26 cellular contexts compared by ENCODE assay signal in the genomic region with DNA sequence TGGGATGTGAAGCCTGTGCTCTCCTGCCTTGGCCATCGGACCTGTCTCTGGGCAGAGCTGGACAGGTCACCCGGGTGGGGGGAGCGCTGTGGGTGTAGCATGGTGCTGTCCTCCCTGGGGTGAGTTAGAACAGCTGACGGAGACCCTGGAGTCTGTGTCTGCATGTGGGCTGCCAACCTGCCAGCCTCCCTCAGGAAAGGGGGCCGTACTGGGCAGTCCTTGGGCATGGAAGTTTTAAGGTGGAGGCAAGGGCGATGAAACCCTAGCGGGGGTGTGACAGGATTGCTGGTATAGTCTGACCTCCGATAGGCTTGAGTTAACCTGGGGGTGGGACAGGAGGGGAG. TPM values are rescaled to one million over a fixed set of nuclear protein-coding genes. Genes with fewer than 3 reads are reported as not detected.
DNase-seq lines count a peak whose midpoint lies in the region; ATAC-seq and TF ChIP-seq lines count a peak whose summit lies in the region.
"Had no signal": no experiment of that assay in that cellular context is flagged by ENCODE, and none has a peak within 500 bp of the region (broad histone marks: within the 10 kb centered on the region; RNA-seq: fewer than 3 reads in every experiment).

No MANE protein-coding gene starts in this region.

- peaks cover 21% of the 10 kb centered on the region for H3K36me3 Mint-ChIP-seq in endothelial cell (ENCODE audit: low read depth, unreplicated experiment)

- peaks cover 13% of the 10 kb centered on the region for H3K36me3 ChIP-seq in SK-N-MC (ENCODE audit: insufficient read depth, low read length)
- no peaks in the 10 kb centered on the region for H3K36me3 ChIP-seq in osteoblast (ENCODE audit: insufficient read depth, low read length)
- H3K36me3 ChIP-seq in tibial artery = no peaks in the 10 kb centered on the region
- H3K36me3 ChIP-seq: cardiac muscle cell had no signal

- H3K27me3 Mint-ChIP-seq in endothelial cell (ENCODE audit: unreplicated experiment) = peaks cover 15% of the 10 kb centered on the region

- H3K9me3 Mint-ChIP-seq in endothelial cell (ENCODE audit: unreplicated experiment) = no peaks in the 10 kb centered on the region
- H3K9me3 Mint-ChIP-seq: activated B cell treated with CpG ODN at 0.5 μM for 24 hours; CD4-positive, alpha-beta T cell had no signal

- no peaks in the 10 kb centered on the region for H4K20me1 ChIP-seq in osteoblast (ENCODE audit: insufficient read depth, low read length)

- intact Hi-C loops in tibial artery (cut with DNase I; ENCODE audit: low total_unique reads) = no loop called here

- H3K4me1 Mint-ChIP-seq in endothelial cell (ENCODE audit: unreplicated experiment) = peaks cover 44% of the 10 kb centered on the region

- DNase-seq in SK-N-MC (ENCODE audit: low read depth, low spot score) (no peak), endothelial cell (ENCODE audit: low spot score) (no peak), osteoblast (ENCODE audit: insufficient read length, low spot score, missing footprints) (peak; percentile 87), tibial artery (no peak), HCEC 1CT (no peak), EL (no peak)
- DNase-seq: activated B cell treated with CpG ODN at 0.5 μM for 24 hours; activated CD8-positive, alpha-beta T cell treated with anti-CD3 and anti-CD28 coated beads, Interleukin-2, amount 10 ng/mL, durations not matched to agents 7 days and 5 days; activated gamma-delta T cell treated with Interleukin-2 at 50 U/mL for 16 hours; CD4-positive, alpha-beta T cell; dermis blood vessel endothelial cell; foreskin fibroblast; H7; hippocampal formation; MM.1S; NCI-H1436 treated with DMSO at 0.1 percent for 48 hours; NCI-H526 treated with DMSO at 0.1 percent for 48 hours; nucleus accumbens; RPMI8226; stimulated activated CD4-positive, alpha-beta T cell treated with anti-CD3 and anti-CD28 coated beads, Interleukin-15, amount 100 ng/mL, for 24 hours; substantia nigra; T1000 had no signal

- H3K79me2 ChIP-seq in osteoblast (ENCODE audit: insufficient read depth, low read length) = no peaks in the 10 kb centered on the region

- no peak overlapping the region for H3K27ac Mint-ChIP-seq in endothelial cell (ENCODE audit: unreplicated experiment)
- H3K27ac Mint-ChIP-seq: activated B cell treated with CpG ODN at 0.5 μM for 24 hours; activated CD8-positive, alpha-beta T cell treated with anti-CD3 and anti-CD28 coated beads, Interleukin-2, amount 10 ng/mL, durations not matched to agents 7 days and 5 days; CD4-positive, alpha-beta T cell had no signal

- H3K9me3 ChIP-seq in SK-N-MC (ENCODE audit: low read depth, low read length) (no peaks in the 10 kb centered on the region), osteoblast (ENCODE audit: low read depth, low read length) (no peaks in the 10 kb centered on the region), tibial artery (no peaks in the 10 kb centered on the region)

- H3K4me1 ChIP-seq in osteoblast (ENCODE audit: insufficient read depth, low read length) = no peaks in the 10 kb centered on the region
- H3K4me1 ChIP-seq in tibial artery = peaks cover 0 to 29% (median 19%) of the 10 kb centered on the region in 4 donors

- H3K27ac ChIP-seq in SK-N-MC = no peak overlapping the region
- no peak overlapping the region for H3K27ac ChIP-seq in osteoblast (ENCODE audit: low read depth, low read length)
- H3K27ac ChIP-seq in tibial artery = no peak overlapping the region
- H3K27ac ChIP-seq: cardiac muscle cell, epithelial cell of prostate had no signal

- no peak for TF ChIP-seq CTCF in endothelial cell (IDR thresholded peaks at IDR 0.05; ENCODE audit: unreplicated experiment)
- TF ChIP-seq CTCF in osteoblast (IDR thresholded peaks at IDR 0.05; ENCODE audit: extremely low read depth, low read depth, low read length) = no peak
- TF ChIP-seq CTCF in tibial artery (IDR thresholded peaks at IDR 0.05) = no peak

- no peak for ATAC-seq in HG02884 (IDR thresholded peaks at IDR 0.05; ENCODE audit: unreplicated experiment)
- ATAC-seq: activated CD8-positive, alpha-beta T cell treated with anti-CD3 and anti-CD28 coated beads, Interleukin-2, amount 10 ng/mL, durations not matched to agents 7 days and 5 days had no signal

- peak overlapping the region; percentile 92 for H3K4me3 Mint-ChIP-seq in endothelial cell (ENCODE audit: unreplicated experiment)
- H3K4me3 Mint-ChIP-seq: activated B cell treated with CpG ODN at 0.5 μM for 24 hours; activated CD8-positive, alpha-beta T cell treated with anti-CD3 and anti-CD28 coated beads, Interleukin-2, amount 10 ng/mL, durations not matched to agents 7 days and 5 days had no signal

- peak overlapping the region; percentile 83 for H3K4me3 ChIP-seq in SK-N-MC
- H3K4me3 ChIP-seq in osteoblast (ENCODE audit: insufficient read depth, low read length) = no peak overlapping the region
- H3K4me3 ChIP-seq in tibial artery = peak overlapping the region; percentile 23 to 39
- H3K4me3 ChIP-seq: cardiac muscle cell had no signal

- H3K4me2 ChIP-seq in osteoblast (ENCODE audit: insufficient read depth, low read length) = no peak overlapping the region

- H3K27me3 ChIP-seq in osteoblast (ENCODE audit: insufficient read depth, low read length) (peaks cover 29% of the 10 kb centered on the region), tibial artery (peaks cover 9 to 94% of the 10 kb centered on the region in 2 donors)

- H3K9ac ChIP-seq in SK-N-MC (ENCODE audit: insufficient read length) = no peak overlapping the region

- no peak overlapping the region for H2AFZ ChIP-seq in osteoblast (ENCODE audit: low read length)

RNA-seq across cellular contexts. Expression of a gene that starts 2.4 kb away (rescaled TPM):
- total RNA-seq in endothelial cell (ENCODE audit: unreplicated experiment) = 149 TPM
- total RNA-seq in osteoblast = under 0.01 TPM in 2 replicates
- total RNA-seq: activated B cell treated with CpG ODN at 0.5 μM for 24 hours; CD4-positive, alpha-beta T cell; myocyte had no signal

RNA-seq across cellular contexts. Expression of a gene that starts 11.0 kb away (rescaled TPM):
- 14.2 TPM for total RNA-seq in endothelial cell (ENCODE audit: unreplicated experiment)
- 0.59 and 1.1 TPM in 2 replicates for total RNA-seq in osteoblast

RNA-seq across cellular contexts. Expression of a gene that starts 16.0 kb away (rescaled TPM):
- 123 TPM for total RNA-seq in endothelial cell (ENCODE audit: unreplicated experiment)
- 28.9 and 31.5 TPM in 2 replicates for total RNA-seq in osteoblast

RNA-seq across cellular contexts. Expression of a gene that starts 32.3 kb away (rescaled TPM):
- total RNA-seq in endothelial cell (ENCODE audit: unreplicated experiment) (26.2 TPM), osteoblast (5.3 and 6.9 TPM in 2 replicates)

RNA-seq across cellular contexts. Expression of a gene that starts 32.9 kb away (rescaled TPM):
- total RNA-seq in endothelial cell (ENCODE audit: unreplicated experiment) (10.2 TPM), osteoblast (0.59 and 0.72 TPM in 2 replicates)

Comparison
In these comparisons a context has a peak if more than half of its experiments do, and no peak if none do; other contexts are left out.
1. RNA of a gene that starts 2.4 kb away (total RNA-seq): 149 TPM in endothelial cell (single experiment); under 0.01 TPM in osteoblast; every median in the first group is over 100 times any median in the second.